In genomic region chr2:38277245-38278119, GRCh38 we compare ENCODE assay signal across 15 cellular contexts.
DNase-seq lines count a peak whose midpoint lies in the region; ATAC-seq and TF ChIP-seq lines count a peak whose summit lies in the region.
"Had no signal": no experiment of that assay in that cellular context is flagged by ENCODE, and none has a peak within 500 bp of the region (broad histone marks: within the 10 kb centered on the region; RNA-seq: fewer than 3 reads in every experiment).

No MANE protein-coding gene starts in this region.

- intact Hi-C loops in mammary epithelial cell (cut with micrococcal nuclease) = loop anchor here (5.0 to 10.0 kb wide), 2 partner anchors 133 to 880 kb away; no protein-coding TSS in a partner anchor

- DNase-seq in HEK293T (ENCODE audit: extremely low spot score) (no peak), NCI-H82 (lab: John Stamatoyannopoulos, UW) (peak; percentile 83), glutamatergic neuron (no peak), ureter (ENCODE audit: low spot score) (no peak), mammary epithelial cell (no peak)
- DNase-seq: CD4-positive, alpha-beta memory T cell; GM23248; NCI-H1694 treated with DMSO at 0.1 percent for 48 hours; Peyer's patch; posterior cingulate gyrus; stimulated activated CD4-positive, alpha-beta T cell treated with anti-CD3 and anti-CD28 coated beads, Interleukin-4, amount 100 ng/mL, for 4 hours; stimulated activated naive CD8-positive, alpha-beta T cell treated with anti-CD3 and anti-CD28 coated beads, Interleukin-15, amount 100 ng/mL, for 72 hours had no signal

- no peaks in the 10 kb centered on the region for H3K27me3 ChIP-seq in neutrophil
- no peaks in the 10 kb centered on the region for H3K27me3 ChIP-seq in mammary epithelial cell (ENCODE audit: insufficient read depth, low read length)
- H3K27me3 ChIP-seq: Peyer's patch had no signal

- in situ Hi-C loops in mammary epithelial cell (cut with MboI; ENCODE audit: low sequenced_read_pairs in 2 of 2) = loop anchor here in 1 of 2 donors (5.0 kb wide), 1 partner anchor 295 kb away; no protein-coding TSS in a partner anchor

- H3K36me3 ChIP-seq in neutrophil = no peaks in the 10 kb centered on the region
- H3K36me3 ChIP-seq in mammary epithelial cell (ENCODE audit: insufficient read depth, low read length) = no peaks in the 10 kb centered on the region
- H3K36me3 ChIP-seq: Peyer's patch had no signal

- POLR2A ChIA-PET in HEK293T (lab: Yijun Ruan, JAX) = no interaction called here

- no peaks in the 10 kb centered on the region for H3K36me3 Mint-ChIP-seq in glutamatergic neuron (ENCODE audit: unreplicated experiment)
- no peaks in the 10 kb centered on the region for H3K36me3 Mint-ChIP-seq in stimulated activated memory B cell treated with anti-CD40 and anti-IgM and Interleukin-4, amounts not matched to agents 10 μg/mL and 1 μg/mL and 100 μg/mL, for 72 hours
- H3K36me3 Mint-ChIP-seq: CD4-positive, alpha-beta memory T cell had no signal

- peak overlapping the region; percentile 4 for H3K27ac ChIP-seq in neutrophil
- H3K27ac ChIP-seq in mammary epithelial cell (ENCODE audit: insufficient read depth, low read depth, low read length) = no peak overlapping the region
- H3K27ac ChIP-seq: GM23248, Peyer's patch had no signal

- TF ChIP-seq CTCF in glutamatergic neuron (IDR thresholded peaks at IDR 0.05; ENCODE audit: partially characterized antibody, unreplicated experiment) = no peak
- TF ChIP-seq CTCF in neutrophil (IDR thresholded peaks at IDR 0.05) = no peak
- TF ChIP-seq CTCF in mammary epithelial cell (conservative IDR thresholded peaks at IDR 0.05 in 1 of 2, IDR thresholded peaks at IDR 0.05 in 1 of 2; ENCODE audit: extremely low read depth in 1 of 2, insufficient read depth in 1 of 2, low read depth in 1 of 2, low read length in 2 of 2) = no peak

- no peak overlapping the region for H2AFZ ChIP-seq in mammary epithelial cell (ENCODE audit: low read depth, low read length)
- H2AFZ ChIP-seq: GM23248 had no signal

- peaks cover 5 to 22% of the 10 kb centered on the region in 2 experiments for H3K4me1 ChIP-seq in neutrophil (ENCODE audit: control insufficient read depth in 1 of 2, insufficient read depth in 1 of 2, low read depth in 1 of 2, low read length in 1 of 2)
- no peaks in the 10 kb centered on the region for H3K4me1 ChIP-seq in mammary epithelial cell (ENCODE audit: insufficient read depth, low read length)
- H3K4me1 ChIP-seq: Peyer's patch had no signal

- no peak overlapping the region for H3K4me3 Mint-ChIP-seq in glutamatergic neuron (ENCODE audit: unreplicated experiment)
- no peak overlapping the region for H3K4me3 Mint-ChIP-seq in stimulated activated memory B cell treated with anti-CD40 and anti-IgM and Interleukin-4, amounts not matched to agents 10 μg/mL and 1 μg/mL and 100 μg/mL, for 72 hours
- H3K4me3 Mint-ChIP-seq: CD4-positive, alpha-beta memory T cell; stimulated activated naive CD8-positive, alpha-beta T cell treated with anti-CD3 and anti-CD28 coated beads, Interleukin-15, amount 100 ng/mL, for 72 hours had no signal

- CTCF ChIA-PET in HEK293T (lab: Yijun Ruan, JAX) (no interaction called here), mammary epithelial cell (lab: Charles Lee; ENCODE audit: low non-redundant PET) (no interaction called here)

- H3K27ac Mint-ChIP-seq in glutamatergic neuron (ENCODE audit: unreplicated experiment) = peak overlapping the region; percentile 60
- H3K27ac Mint-ChIP-seq in stimulated activated memory B cell treated with anti-CD40 and anti-IgM and Interleukin-4, amounts not matched to agents 10 μg/mL and 1 μg/mL and 100 μg/mL, for 72 hours = no peak overlapping the region
- H3K27ac Mint-ChIP-seq: stimulated activated naive CD8-positive, alpha-beta T cell treated with anti-CD3 and anti-CD28 coated beads, Interleukin-15, amount 100 ng/mL, for 72 hours had no signal

- H3K4me1 Mint-ChIP-seq in glutamatergic neuron (ENCODE audit: low read depth, unreplicated experiment) = no peaks in the 10 kb centered on the region
- H3K4me1 Mint-ChIP-seq in stimulated activated memory B cell treated with anti-CD40 and anti-IgM and Interleukin-4, amounts not matched to agents 10 μg/mL and 1 μg/mL and 100 μg/mL, for 72 hours = no peaks in the 10 kb centered on the region

- no TSS peak for BruUV-seq in mammary epithelial cell (replicated peaks; lab: Mats Ljungman, UMichigan)

- dilution Hi-C loops in mammary epithelial cell (cut with HindIII; ENCODE audit: low sequenced_read_pairs) = no loop called here

- H3K79me2 ChIP-seq in mammary epithelial cell (ENCODE audit: insufficient read depth, low read length) = no peaks in the 10 kb centered on the region

- H3K4me2 ChIP-seq in mammary epithelial cell (ENCODE audit: insufficient read depth, low read depth, low read length) = no peak overlapping the region

- H3K9me3 ChIP-seq in neutrophil (no peaks in the 10 kb centered on the region), mammary epithelial cell (replicated peaks; ENCODE audit: insufficient read depth, low read length) (no peaks in the 10 kb centered on the region)
- H3K9me3 ChIP-seq: Peyer's patch had no signal

- no peaks in the 10 kb centered on the region for H4K20me1 ChIP-seq in mammary epithelial cell (ENCODE audit: insufficient read depth, low read length)

- no peak for ATAC-seq in GM21526 (IDR thresholded peaks at IDR 0.05; ENCODE audit: low FRiP score, unreplicated experiment)
- ATAC-seq in stimulated activated memory B cell treated with anti-CD40 and anti-IgM and Interleukin-4, amounts not matched to agents 10 μg/mL and 1 μg/mL and 100 μg/mL, for 72 hours = no peak
- ATAC-seq: stimulated activated naive CD8-positive, alpha-beta T cell treated with anti-CD3 and anti-CD28 coated beads, Interleukin-15, amount 100 ng/mL, for 72 hours had no signal

- peaks cover 1% of the 10 kb centered on the region for H3K9me3 Mint-ChIP-seq in glutamatergic neuron (ENCODE audit: unreplicated experiment)
- no peaks in the 10 kb centered on the region for H3K9me3 Mint-ChIP-seq in stimulated activated memory B cell treated with anti-CD40 and anti-IgM and Interleukin-4, amounts not matched to agents 10 μg/mL and 1 μg/mL and 100 μg/mL, for 72 hours
- H3K9me3 Mint-ChIP-seq: CD4-positive, alpha-beta memory T cell; stimulated activated naive CD8-positive, alpha-beta T cell treated with anti-CD3 and anti-CD28 coated beads, Interleukin-15, amount 100 ng/mL, for 72 hours had no signal

- 87% methylated on average over 6 of the region's 6 CpGs for WGBS in mammary epithelial cell (ENCODE audit: low coverage, missing lambda C conversion rate)

- H3K27me3 Mint-ChIP-seq in glutamatergic neuron (ENCODE audit: unreplicated experiment) = peaks cover 3% of the 10 kb centered on the region
- no peaks in the 10 kb centered on the region for H3K27me3 Mint-ChIP-seq in stimulated activated memory B cell treated with anti-CD40 and anti-IgM and Interleukin-4, amounts not matched to agents 10 μg/mL and 1 μg/mL and 100 μg/mL, for 72 hours

- H3K9ac ChIP-seq in mammary epithelial cell (ENCODE audit: insufficient read depth, low read length) = no peak overlapping the region
- H3K9ac ChIP-seq: GM23248 had no signal

- H3K4me3 ChIP-seq in neutrophil (ENCODE audit: low read depth in 1 of 2, low read length in 1 of 2) = no peak overlapping the region
- H3K4me3 ChIP-seq in mammary epithelial cell (replicated peaks in 1 of 3; ENCODE audit: insufficient read depth in 1 of 3, low read depth in 2 of 3, low read length in 3 of 3) = no peak overlapping the region
- H3K4me3 ChIP-seq: GM23248, Peyer's patch had no signal

TF ChIP-seq in HEK293T, 16 proteins besides CTCF, POLR2A, EP300 and RAD21:
- TF ChIP-seq L3MBTL2 (conservative IDR thresholded peaks at IDR 0.05) = 0 out of 2 replicates have a peak, but pooled peaks have one; percentile 39
- TF ChIP-seq CTBP1 (IDR thresholded peaks at IDR 0.05; ENCODE audit: borderline replicate concordance) = peak; percentile 86; the same call in 1 of the 2 replicates
- no peak for TF ChIP-seq HDGF (IDR thresholded peaks at IDR 0.05; ENCODE audit: borderline replicate concordance)
TF ChIP-seq in HEK293T: peak in this region for 2.
